Comparison of ENCODE assay signal across 40 cellular contexts in genomic region chr7:121860953-121861352, GRCh38. TPM values are rescaled to one million over a fixed set of nuclear protein-coding genes. Genes with fewer than 3 reads are reported as not detected.
"Had no signal": no experiment of that assay in that cellular context is flagged by ENCODE, and none has a peak within 500 bp of the region (broad histone marks: within the 10 kb centered on the region; RNA-seq: fewer than 3 reads in every experiment).

No MANE protein-coding gene starts in this region.

- H3K27ac Mint-ChIP-seq: activated naive CD4-positive, alpha-beta T cell treated with anti-CD3 and anti-CD28 coated beads for 36 hours; activated naive CD4-positive, alpha-beta T cell treated with anti-CD3 and anti-CD28 coated beads, Interleukin-2, amount 10 ng/mL, durations not matched to agents 7 days and 5 days; activated naive CD4-positive, alpha-beta T cell treated with anti-CD3 and anti-CD28 coated beads, Interleukin-2, amount 50 U/mL, for 24 hours; activated naive CD4-positive, alpha-beta T cell treated with anti-CD3 and anti-CD28 coated beads, Interleukin-2, amount 50 U/mL, for 72 hours; activated naive CD8-positive, alpha-beta T cell; activated naive CD8-positive, alpha-beta T cell treated with anti-CD3 and anti-CD28 coated beads for 36 hours; activated naive CD8-positive, alpha-beta T cell treated with anti-CD3 and anti-CD28 coated beads, Interleukin-2, amount 10 ng/mL, durations not matched to agents 7 days and 5 days; activated naive CD8-positive, alpha-beta T cell treated with anti-CD3 and anti-CD28 coated beads, Interleukin-2, amount 50 U/mL, for 24 hours; activated T-cell treated with anti-CD3 and anti-CD28 coated beads, Interleukin-2, amount 50 U/mL, for 24 hours; activated T-cell treated with anti-CD3 and anti-CD28 coated beads, Interleukin-2, amount 50 U/mL, for 72 hours; activated T-helper 1 cell treated with anti-CD3 and anti-CD28 coated beads, Interleukin-12 subunit alpha, Interleukin-12 subunit beta, Interleukin-2, Interleukin-4 antibody, amounts not matched to agents 30 ng/mL and 10 ng/mL and 1 ng/mL, durations not matched to agents 14 hours and 24 hours and 36 hours; activated T-helper 17 cell treated with anti-CD3 and anti-CD28 coated beads, Interleukin-2, amount 50 U/mL, for 72 hours; activated T-helper 2 cell treated with anti-CD3 and anti-CD28 coated beads, Interferon-gamma antibody, Interleukin-2, Interleukin-4, amounts not matched to agents 10 μg/mL and 5 μg/mL and 100 μg/mL, durations not matched to agents 14 hours and 24 hours and 36 hours; brain had no signal

- FAIRE-seq: astrocyte, bronchial epithelial cell had no signal

- H3K4me3 Mint-ChIP-seq: activated naive CD4-positive, alpha-beta T cell treated with anti-CD3 and anti-CD28 coated beads for 36 hours; activated naive CD4-positive, alpha-beta T cell treated with anti-CD3 and anti-CD28 coated beads, Interleukin-2, amount 10 ng/mL, durations not matched to agents 7 days and 5 days; activated naive CD4-positive, alpha-beta T cell treated with anti-CD3 and anti-CD28 coated beads, Interleukin-2, amount 50 U/mL, for 24 hours; activated naive CD8-positive, alpha-beta T cell; activated naive CD8-positive, alpha-beta T cell treated with anti-CD3 and anti-CD28 coated beads for 36 hours; activated naive CD8-positive, alpha-beta T cell treated with anti-CD3 and anti-CD28 coated beads, Interleukin-2, amount 10 ng/mL, durations not matched to agents 7 days and 5 days; activated naive CD8-positive, alpha-beta T cell treated with anti-CD3 and anti-CD28 coated beads, Interleukin-2, amount 50 U/mL, for 24 hours; activated T-cell treated with anti-CD3 and anti-CD28 coated beads, Interleukin-2, amount 50 U/mL, for 24 hours; activated T-cell treated with anti-CD3 and anti-CD28 coated beads, Interleukin-2, amount 50 U/mL, for 4 hours; activated T-cell treated with anti-CD3 and anti-CD28 coated beads, Interleukin-2, amount 50 U/mL, for 72 hours; activated T-helper 1 cell treated with anti-CD3 and anti-CD28 coated beads, Interleukin-12 subunit alpha, Interleukin-12 subunit beta, Interleukin-2, Interleukin-4 antibody, amounts not matched to agents 30 ng/mL and 10 ng/mL and 1 ng/mL, durations not matched to agents 14 hours and 24 hours and 36 hours; activated T-helper 17 cell treated with anti-CD3 and anti-CD28 coated beads, Interleukin-2, amount 50 U/mL, for 72 hours; brain; central memory CD8-positive, alpha-beta T cell had no signal

- H3K27me3 Mint-ChIP-seq: activated naive CD4-positive, alpha-beta T cell treated with anti-CD3 and anti-CD28 coated beads, Interleukin-2, amount 10 ng/mL, durations not matched to agents 7 days and 5 days; activated naive CD4-positive, alpha-beta T cell treated with anti-CD3 and anti-CD28 coated beads, Interleukin-2, amount 50 U/mL, for 24 hours; activated naive CD8-positive, alpha-beta T cell; activated naive CD8-positive, alpha-beta T cell treated with anti-CD3 and anti-CD28 coated beads for 36 hours; activated naive CD8-positive, alpha-beta T cell treated with anti-CD3 and anti-CD28 coated beads, Interleukin-2, amount 10 ng/mL, durations not matched to agents 7 days and 5 days; activated naive CD8-positive, alpha-beta T cell treated with anti-CD3 and anti-CD28 coated beads, Interleukin-2, amount 50 U/mL, for 24 hours; activated T-cell treated with anti-CD3 and anti-CD28 coated beads, Interleukin-2, amount 50 U/mL, for 24 hours; activated T-helper 17 cell treated with anti-CD3 and anti-CD28 coated beads, Interleukin-2, amount 50 U/mL, for 72 hours; brain; central memory CD8-positive, alpha-beta T cell had no signal

- H3K4me3 ChIP-seq: adrenal gland, ascending aorta, body of pancreas, breast epithelium, cardiac muscle cell had no signal

- H3K27me3 ChIP-seq: adrenal gland, ascending aorta, body of pancreas, brain microvascular endothelial cell, breast epithelium, cardiac muscle cell had no signal

- H3K9me3 ChIP-seq: adrenal gland, ascending aorta, body of pancreas, breast epithelium had no signal

- H3K36me3 Mint-ChIP-seq: activated naive CD4-positive, alpha-beta T cell treated with anti-CD3 and anti-CD28 coated beads, Interleukin-2, amount 10 ng/mL, durations not matched to agents 7 days and 5 days; activated naive CD4-positive, alpha-beta T cell treated with anti-CD3 and anti-CD28 coated beads, Interleukin-2, amount 50 U/mL, for 24 hours; activated naive CD4-positive, alpha-beta T cell treated with anti-CD3 and anti-CD28 coated beads, Interleukin-2, amount 50 U/mL, for 72 hours; activated naive CD8-positive, alpha-beta T cell; activated naive CD8-positive, alpha-beta T cell treated with anti-CD3 and anti-CD28 coated beads for 36 hours; activated naive CD8-positive, alpha-beta T cell treated with anti-CD3 and anti-CD28 coated beads, Interleukin-2, amount 10 ng/mL, durations not matched to agents 7 days and 5 days; brain had no signal

- ATAC-seq: activated naive CD4-positive, alpha-beta T cell treated with anti-CD3 and anti-CD28 coated beads, Interleukin-2, amount 50 U/mL, for 72 hours; activated naive CD8-positive, alpha-beta T cell treated with anti-CD3 and anti-CD28 coated beads, Interleukin-2, amount 50 U/mL, for 24 hours; activated T-cell treated with anti-CD3 and anti-CD28 coated beads, Interleukin-2, amount 50 U/mL, for 4 hours; activated T-cell treated with anti-CD3 and anti-CD28 coated beads, Interleukin-2, amount 50 U/mL, for 72 hours; activated T-helper 17 cell treated with anti-CD3 and anti-CD28 coated beads, Interleukin-2, amount 50 U/mL, for 72 hours; body of pancreas had no signal

- H3K36me3 ChIP-seq: adrenal gland, ascending aorta, brain microvascular endothelial cell, breast epithelium, cardiac muscle cell had no signal

- H3K27ac ChIP-seq: adrenal gland, ascending aorta, body of pancreas, brain microvascular endothelial cell, breast epithelium, cardiac muscle cell had no signal

- H3K4me1 Mint-ChIP-seq: activated naive CD4-positive, alpha-beta T cell treated with anti-CD3 and anti-CD28 coated beads, Interleukin-2, amount 10 ng/mL, durations not matched to agents 7 days and 5 days; activated naive CD4-positive, alpha-beta T cell treated with anti-CD3 and anti-CD28 coated beads, Interleukin-2, amount 50 U/mL, for 24 hours; activated naive CD8-positive, alpha-beta T cell treated with anti-CD3 and anti-CD28 coated beads for 36 hours; activated naive CD8-positive, alpha-beta T cell treated with anti-CD3 and anti-CD28 coated beads, Interleukin-2, amount 10 ng/mL, durations not matched to agents 7 days and 5 days; activated naive CD8-positive, alpha-beta T cell treated with anti-CD3 and anti-CD28 coated beads, Interleukin-2, amount 50 U/mL, for 24 hours; activated T-helper 17 cell treated with anti-CD3 and anti-CD28 coated beads, Interleukin-2, amount 50 U/mL, for 72 hours; brain; central memory CD8-positive, alpha-beta T cell had no signal

- DNase-seq: activated effector memory CD4-positive, alpha-beta T cell treated with anti-CD3 and anti-CD28 coated beads, Interleukin-2, amount 50 U/mL, for 16 hours; activated effector memory CD4-positive, alpha-beta T cell treated with Interleukin-2 at 50 U/mL for 16 hours; activated gamma-delta T cell; activated gamma-delta T cell treated with Interleukin-2 at 50 U/mL for 16 hours; activated naive CD4-positive, alpha-beta T cell; activated naive CD4-positive, alpha-beta T cell treated with anti-CD3 and anti-CD28 coated beads for 36 hours; activated naive CD4-positive, alpha-beta T cell treated with anti-CD3 and anti-CD28 coated beads, Interleukin-2, amount 10 ng/mL, durations not matched to agents 7 days and 5 days; activated naive CD4-positive, alpha-beta T cell treated with anti-CD3 and anti-CD28 coated beads, Interleukin-2, amount 50 U/mL, for 16 hours; activated naive CD4-positive, alpha-beta T cell treated with Interleukin-2 at 50 U/mL for 16 hours; activated naive CD8-positive, alpha-beta T cell treated with anti-CD3 and anti-CD28 coated beads for 36 hours; activated naive CD8-positive, alpha-beta T cell treated with anti-CD3 and anti-CD28 coated beads, Interleukin-2, amount 10 ng/mL, durations not matched to agents 7 days and 5 days; activated naive CD8-positive, alpha-beta T cell treated with anti-CD3 and anti-CD28 coated beads, Interleukin-2, amount 50 U/mL, for 24 hours; activated T-cell treated with anti-CD3 and anti-CD28 coated beads, Interleukin-2, amount 50 U/mL, for 1 hour; activated T-cell treated with anti-CD3 and anti-CD28 coated beads, Interleukin-2, amount 50 U/mL, for 24 hours; activated T-cell treated with anti-CD3 and anti-CD28 coated beads, Interleukin-2, amount 50 U/mL, for 4 hours; activated T-cell treated with anti-CD3 and anti-CD28 coated beads, Interleukin-2, amount 50 U/mL, for 48 hours; activated T-cell treated with anti-CD3 and anti-CD28 coated beads, Interleukin-2, amount 50 U/mL, for 72 hours; adrenal gland; amniotic stem cell; amygdala; anterior cingulate cortex; aorta; body of pancreas; brain microvascular endothelial cell; caudate nucleus; central memory CD4-positive, alpha-beta T cell; cerebellar nuclear complex had no signal

- H3K4me1 ChIP-seq: adrenal gland, body of pancreas, breast epithelium had no signal

- H3K9me3 Mint-ChIP-seq: activated naive CD4-positive, alpha-beta T cell treated with anti-CD3 and anti-CD28 coated beads for 36 hours; activated naive CD4-positive, alpha-beta T cell treated with anti-CD3 and anti-CD28 coated beads, Interleukin-2, amount 10 ng/mL, durations not matched to agents 7 days and 5 days; activated naive CD8-positive, alpha-beta T cell treated with anti-CD3 and anti-CD28 coated beads for 36 hours; activated naive CD8-positive, alpha-beta T cell treated with anti-CD3 and anti-CD28 coated beads, Interleukin-2, amount 10 ng/mL, durations not matched to agents 7 days and 5 days; activated naive CD8-positive, alpha-beta T cell treated with anti-CD3 and anti-CD28 coated beads, Interleukin-2, amount 50 U/mL, for 24 hours; activated T-cell treated with anti-CD3 and anti-CD28 coated beads, Interleukin-2, amount 50 U/mL, for 24 hours; activated T-helper 1 cell treated with anti-CD3 and anti-CD28 coated beads, Interleukin-12 subunit alpha, Interleukin-12 subunit beta, Interleukin-2, Interleukin-4 antibody, amounts not matched to agents 30 ng/mL and 10 ng/mL and 1 ng/mL, durations not matched to agents 14 hours and 24 hours and 36 hours; activated T-helper 2 cell treated with anti-CD3 and anti-CD28 coated beads, Interferon-gamma antibody, Interleukin-2, Interleukin-4, amounts not matched to agents 10 μg/mL and 5 μg/mL and 100 μg/mL, durations not matched to agents 14 hours and 24 hours and 36 hours had no signal

RNA-seq across cellular contexts. Expression of gene PTPRZ1, which starts 12.0 kb away (rescaled TPM):
- total RNA-seq: activated naive CD4-positive, alpha-beta T cell treated with anti-CD3 and anti-CD28 coated beads for 36 hours; activated naive CD4-positive, alpha-beta T cell treated with anti-CD3 and anti-CD28 coated beads, Interleukin-2, amount 50 U/mL, for 72 hours; activated naive CD8-positive, alpha-beta T cell treated with anti-CD3 and anti-CD28 coated beads for 36 hours; activated naive CD8-positive, alpha-beta T cell treated with anti-CD3 and anti-CD28 coated beads, Interleukin-2, amount 10 ng/mL, durations not matched to agents 7 days and 5 days; activated T-cell treated with anti-CD3 and anti-CD28 coated beads, Interleukin-2, amount 50 U/mL, for 72 hours; activated T-helper 1 cell treated with anti-CD3 and anti-CD28 coated beads, Interleukin-12 subunit alpha, Interleukin-12 subunit beta, Interleukin-2, Interleukin-4 antibody, amounts not matched to agents 30 ng/mL and 10 ng/mL and 1 ng/mL, durations not matched to agents 14 hours and 24 hours and 36 hours; activated T-helper 17 cell treated with anti-CD3 and anti-CD28 coated beads, Interleukin-2, amount 50 U/mL, for 72 hours; activated T-helper 2 cell treated with anti-CD3 and anti-CD28 coated beads, Interferon-gamma antibody, Interleukin-2, Interleukin-4, amounts not matched to agents 10 μg/mL and 5 μg/mL and 100 μg/mL, durations not matched to agents 14 hours and 24 hours and 36 hours had no signal
